In the genomic region with DNA sequence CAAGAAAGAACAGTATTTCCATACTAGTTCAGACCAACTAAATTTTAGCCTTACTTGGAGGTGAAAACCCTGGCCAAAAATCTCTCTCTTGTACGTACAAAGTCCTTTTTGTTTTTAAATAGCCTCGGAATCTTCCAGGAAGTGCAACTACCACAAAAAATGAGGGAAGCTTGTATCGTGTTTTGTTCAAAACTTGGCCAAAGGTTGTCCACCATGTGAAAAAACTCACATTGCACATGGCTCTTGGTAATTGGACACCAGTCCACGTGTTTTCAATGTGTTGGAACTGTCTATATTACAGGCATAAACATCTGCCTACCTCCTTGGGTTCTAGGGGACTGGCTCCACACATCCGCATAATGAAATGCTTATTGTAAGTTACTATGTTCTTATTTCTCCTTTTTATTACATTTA, we compare ENCODE assay signal across 1 cellular context.
TF ChIP-seq lines count a peak whose summit lies in the region.

No MANE protein-coding gene starts in this region.

TF ChIP-seq in HepG2, 621 proteins besides CTCF, POLR2A, EP300 and RAD21 (continued from another document and continues in another):
- TF ChIP-seq, protein P1, sequence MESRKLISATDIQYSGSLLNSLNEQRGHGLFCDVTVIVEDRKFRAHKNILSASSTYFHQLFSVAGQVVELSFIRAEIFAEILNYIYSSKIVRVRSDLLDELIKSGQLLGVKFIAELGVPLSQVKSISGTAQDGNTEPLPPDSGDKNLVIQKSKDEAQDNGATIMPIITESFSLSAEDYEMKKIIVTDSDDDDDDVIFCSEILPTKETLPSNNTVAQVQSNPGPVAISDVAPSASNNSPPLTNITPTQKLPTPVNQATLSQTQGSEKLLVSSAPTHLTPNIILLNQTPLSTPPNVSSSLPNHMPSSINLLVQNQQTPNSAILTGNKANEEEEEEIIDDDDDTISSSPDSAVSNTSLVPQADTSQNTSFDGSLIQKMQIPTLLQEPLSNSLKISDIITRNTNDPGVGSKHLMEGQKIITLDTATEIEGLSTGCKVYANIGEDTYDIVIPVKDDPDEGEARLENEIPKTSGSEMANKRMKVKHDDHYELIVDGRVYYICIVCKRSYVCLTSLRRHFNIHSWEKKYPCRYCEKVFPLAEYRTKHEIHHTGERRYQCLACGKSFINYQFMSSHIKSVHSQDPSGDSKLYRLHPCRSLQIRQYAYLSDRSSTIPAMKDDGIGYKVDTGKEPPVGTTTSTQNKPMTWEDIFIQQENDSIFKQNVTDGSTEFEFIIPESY (CRISPR knock-in tag; IDR thresholded peaks at IDR 0.05) = no peak
- no peak for TF ChIP-seq HMG20A (CRISPR knock-in tag; IDR thresholded peaks at IDR 0.05; ENCODE audit: borderline replicate concordance)
- TF ChIP-seq THYN1 (CRISPR knock-in tag; IDR thresholded peaks at IDR 0.05; ENCODE audit: borderline replicate concordance, low read depth) = no peak
- peak; percentile 93 for TF ChIP-seq ELF3 (CRISPR knock-in tag; IDR thresholded peaks at IDR 0.05)
- peak; percentile 83 for TF ChIP-seq MXD4 (CRISPR knock-in tag; IDR thresholded peaks at IDR 0.05)
- TF ChIP-seq, protein P2, sequence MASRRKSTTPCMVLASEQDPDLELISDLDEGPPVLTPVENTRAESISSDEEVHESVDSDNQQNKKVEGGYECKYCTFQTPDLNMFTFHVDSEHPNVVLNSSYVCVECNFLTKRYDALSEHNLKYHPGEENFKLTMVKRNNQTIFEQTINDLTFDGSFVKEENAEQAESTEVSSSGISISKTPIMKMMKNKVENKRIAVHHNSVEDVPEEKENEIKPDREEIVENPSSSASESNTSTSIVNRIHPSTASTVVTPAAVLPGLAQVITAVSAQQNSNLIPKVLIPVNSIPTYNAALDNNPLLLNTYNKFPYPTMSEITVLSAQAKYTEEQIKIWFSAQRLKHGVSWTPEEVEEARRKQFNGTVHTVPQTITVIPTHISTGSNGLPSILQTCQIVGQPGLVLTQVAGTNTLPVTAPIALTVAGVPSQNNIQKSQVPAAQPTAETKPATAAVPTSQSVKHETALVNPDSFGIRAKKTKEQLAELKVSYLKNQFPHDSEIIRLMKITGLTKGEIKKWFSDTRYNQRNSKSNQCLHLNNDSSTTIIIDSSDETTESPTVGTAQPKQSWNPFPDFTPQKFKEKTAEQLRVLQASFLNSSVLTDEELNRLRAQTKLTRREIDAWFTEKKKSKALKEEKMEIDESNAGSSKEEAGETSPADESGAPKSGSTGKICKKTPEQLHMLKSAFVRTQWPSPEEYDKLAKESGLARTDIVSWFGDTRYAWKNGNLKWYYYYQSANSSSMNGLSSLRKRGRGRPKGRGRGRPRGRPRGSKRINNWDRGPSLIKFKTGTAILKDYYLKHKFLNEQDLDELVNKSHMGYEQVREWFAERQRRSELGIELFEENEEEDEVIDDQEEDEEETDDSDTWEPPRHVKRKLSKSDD (CRISPR knock-in tag; IDR thresholded peaks at IDR 0.05; ENCODE audit: low read depth) = no peak
- TF ChIP-seq, protein P3, sequence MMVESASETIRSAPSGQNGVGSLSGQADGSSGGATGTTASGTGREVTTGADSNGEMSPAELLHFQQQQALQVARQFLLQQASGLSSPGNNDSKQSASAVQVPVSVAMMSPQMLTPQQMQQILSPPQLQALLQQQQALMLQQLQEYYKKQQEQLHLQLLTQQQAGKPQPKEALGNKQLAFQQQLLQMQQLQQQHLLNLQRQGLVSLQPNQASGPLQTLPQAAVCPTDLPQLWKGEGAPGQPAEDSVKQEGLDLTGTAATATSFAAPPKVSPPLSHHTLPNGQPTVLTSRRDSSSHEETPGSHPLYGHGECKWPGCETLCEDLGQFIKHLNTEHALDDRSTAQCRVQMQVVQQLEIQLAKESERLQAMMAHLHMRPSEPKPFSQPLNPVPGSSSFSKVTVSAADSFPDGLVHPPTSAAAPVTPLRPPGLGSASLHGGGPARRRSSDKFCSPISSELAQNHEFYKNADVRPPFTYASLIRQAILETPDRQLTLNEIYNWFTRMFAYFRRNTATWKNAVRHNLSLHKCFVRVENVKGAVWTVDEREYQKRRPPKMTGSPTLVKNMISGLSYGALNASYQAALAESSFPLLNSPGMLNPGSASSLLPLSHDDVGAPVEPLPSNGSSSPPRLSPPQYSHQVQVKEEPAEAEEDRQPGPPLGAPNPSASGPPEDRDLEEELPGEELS (CRISPR knock-in tag; IDR thresholded peaks at IDR 0.05) = no peak
- no peak for TF ChIP-seq ZNF891 (CRISPR knock-in tag; IDR thresholded peaks at IDR 0.05)
- TF ChIP-seq, protein P4, sequence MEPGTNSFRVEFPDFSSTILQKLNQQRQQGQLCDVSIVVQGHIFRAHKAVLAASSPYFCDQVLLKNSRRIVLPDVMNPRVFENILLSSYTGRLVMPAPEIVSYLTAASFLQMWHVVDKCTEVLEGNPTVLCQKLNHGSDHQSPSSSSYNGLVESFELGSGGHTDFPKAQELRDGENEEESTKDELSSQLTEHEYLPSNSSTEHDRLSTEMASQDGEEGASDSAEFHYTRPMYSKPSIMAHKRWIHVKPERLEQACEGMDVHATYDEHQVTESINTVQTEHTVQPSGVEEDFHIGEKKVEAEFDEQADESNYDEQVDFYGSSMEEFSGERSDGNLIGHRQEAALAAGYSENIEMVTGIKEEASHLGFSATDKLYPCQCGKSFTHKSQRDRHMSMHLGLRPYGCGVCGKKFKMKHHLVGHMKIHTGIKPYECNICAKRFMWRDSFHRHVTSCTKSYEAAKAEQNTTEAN (CRISPR knock-in tag; conservative IDR thresholded peaks at IDR 0.05) = peak; percentile 91
- TF ChIP-seq, protein P5, sequence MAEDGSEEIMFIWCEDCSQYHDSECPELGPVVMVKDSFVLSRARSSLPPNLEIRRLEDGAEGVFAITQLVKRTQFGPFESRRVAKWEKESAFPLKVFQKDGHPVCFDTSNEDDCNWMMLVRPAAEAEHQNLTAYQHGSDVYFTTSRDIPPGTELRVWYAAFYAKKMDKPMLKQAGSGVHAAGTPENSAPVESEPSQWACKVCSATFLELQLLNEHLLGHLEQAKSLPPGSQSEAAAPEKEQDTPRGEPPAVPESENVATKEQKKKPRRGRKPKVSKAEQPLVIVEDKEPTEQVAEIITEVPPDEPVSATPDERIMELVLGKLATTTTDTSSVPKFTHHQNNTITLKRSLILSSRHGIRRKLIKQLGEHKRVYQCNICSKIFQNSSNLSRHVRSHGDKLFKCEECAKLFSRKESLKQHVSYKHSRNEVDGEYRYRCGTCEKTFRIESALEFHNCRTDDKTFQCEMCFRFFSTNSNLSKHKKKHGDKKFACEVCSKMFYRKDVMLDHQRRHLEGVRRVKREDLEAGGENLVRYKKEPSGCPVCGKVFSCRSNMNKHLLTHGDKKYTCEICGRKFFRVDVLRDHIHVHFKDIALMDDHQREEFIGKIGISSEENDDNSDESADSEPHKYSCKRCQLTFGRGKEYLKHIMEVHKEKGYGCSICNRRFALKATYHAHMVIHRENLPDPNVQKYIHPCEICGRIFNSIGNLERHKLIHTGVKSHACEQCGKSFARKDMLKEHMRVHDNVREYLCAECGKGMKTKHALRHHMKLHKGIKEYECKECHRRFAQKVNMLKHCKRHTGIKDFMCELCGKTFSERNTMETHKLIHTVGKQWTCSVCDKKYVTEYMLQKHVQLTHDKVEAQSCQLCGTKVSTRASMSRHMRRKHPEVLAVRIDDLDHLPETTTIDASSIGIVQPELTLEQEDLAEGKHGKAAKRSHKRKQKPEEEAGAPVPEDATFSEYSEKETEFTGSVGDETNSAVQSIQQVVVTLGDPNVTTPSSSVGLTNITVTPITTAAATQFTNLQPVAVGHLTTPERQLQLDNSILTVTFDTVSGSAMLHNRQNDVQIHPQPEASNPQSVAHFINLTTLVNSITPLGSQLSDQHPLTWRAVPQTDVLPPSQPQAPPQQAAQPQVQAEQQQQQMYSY (CRISPR knock-in tag; IDR thresholded peaks at IDR 0.05) = no peak
- TF ChIP-seq ZNF430 (CRISPR knock-in tag; IDR thresholded peaks at IDR 0.05) = peak; percentile 60; the same call in 1 of the 2 replicates
- TF ChIP-seq SPEN (CRISPR knock-in tag; IDR thresholded peaks at IDR 0.05; ENCODE audit: low read depth) = no peak
- TF ChIP-seq, protein P6, sequence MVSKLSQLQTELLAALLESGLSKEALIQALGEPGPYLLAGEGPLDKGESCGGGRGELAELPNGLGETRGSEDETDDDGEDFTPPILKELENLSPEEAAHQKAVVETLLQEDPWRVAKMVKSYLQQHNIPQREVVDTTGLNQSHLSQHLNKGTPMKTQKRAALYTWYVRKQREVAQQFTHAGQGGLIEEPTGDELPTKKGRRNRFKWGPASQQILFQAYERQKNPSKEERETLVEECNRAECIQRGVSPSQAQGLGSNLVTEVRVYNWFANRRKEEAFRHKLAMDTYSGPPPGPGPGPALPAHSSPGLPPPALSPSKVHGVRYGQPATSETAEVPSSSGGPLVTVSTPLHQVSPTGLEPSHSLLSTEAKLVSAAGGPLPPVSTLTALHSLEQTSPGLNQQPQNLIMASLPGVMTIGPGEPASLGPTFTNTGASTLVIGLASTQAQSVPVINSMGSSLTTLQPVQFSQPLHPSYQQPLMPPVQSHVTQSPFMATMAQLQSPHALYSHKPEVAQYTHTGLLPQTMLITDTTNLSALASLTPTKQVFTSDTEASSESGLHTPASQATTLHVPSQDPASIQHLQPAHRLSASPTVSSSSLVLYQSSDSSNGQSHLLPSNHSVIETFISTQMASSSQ (IDR thresholded peaks at IDR 0.05; ENCODE audit: low read depth) = no peak
- TF ChIP-seq, protein P6 (CRISPR knock-in tag; IDR thresholded peaks at IDR 0.05; ENCODE audit: borderline replicate concordance) = no peak
- no peak for TF ChIP-seq DNMT1 (CRISPR knock-in tag; IDR thresholded peaks at IDR 0.05)
- no peak for TF ChIP-seq MED8 (CRISPR knock-in tag; IDR thresholded peaks at IDR 0.05; ENCODE audit: insufficient replicate concordance)
- TF ChIP-seq RBM22 (optimal IDR thresholded peaks at IDR 0.05; ENCODE audit: low read length) = no peak
- peak; percentile 63 for TF ChIP-seq SAP130 (CRISPR knock-in tag; IDR thresholded peaks at IDR 0.05; ENCODE audit: low read depth)
- TF ChIP-seq MAFF (IDR thresholded peaks at IDR 0.05; ENCODE audit: low read depth, low read length) = no peak
- no peak for TF ChIP-seq SSRP1 (CRISPR knock-in tag; IDR thresholded peaks at IDR 0.05)
- TF ChIP-seq POLR2G (IDR thresholded peaks at IDR 0.05; ENCODE audit: low read depth, low read length) = no peak
- TF ChIP-seq MAFK (conservative IDR thresholded peaks at IDR 0.05 in 1 of 2, IDR thresholded peaks at IDR 0.05 in 1 of 2; ENCODE audit: low read length in 2 of 2) = no peak
- TF ChIP-seq, protein P7, sequence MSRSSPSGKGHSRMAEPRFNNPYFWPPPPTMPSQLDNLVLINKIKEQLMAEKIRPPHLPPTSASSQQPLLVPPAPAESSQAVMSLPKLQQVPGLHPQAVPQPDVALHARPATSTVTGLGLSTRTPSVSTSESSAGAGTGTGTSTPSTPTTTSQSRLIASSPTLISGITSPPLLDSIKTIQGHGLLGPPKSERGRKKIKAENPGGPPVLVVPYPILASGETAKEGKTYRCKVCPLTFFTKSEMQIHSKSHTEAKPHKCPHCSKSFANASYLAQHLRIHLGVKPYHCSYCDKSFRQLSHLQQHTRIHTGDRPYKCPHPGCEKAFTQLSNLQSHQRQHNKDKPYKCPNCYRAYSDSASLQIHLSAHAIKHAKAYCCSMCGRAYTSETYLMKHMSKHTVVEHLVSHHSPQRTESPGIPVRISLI (CRISPR knock-in tag; IDR thresholded peaks at IDR 0.05; ENCODE audit: borderline replicate concordance) = peak; percentile 53; the same call in 1 of the 2 replicates
- TF ChIP-seq RARA (CRISPR knock-in tag; IDR thresholded peaks at IDR 0.05) = peak; percentile 64
- TF ChIP-seq, protein P8, sequence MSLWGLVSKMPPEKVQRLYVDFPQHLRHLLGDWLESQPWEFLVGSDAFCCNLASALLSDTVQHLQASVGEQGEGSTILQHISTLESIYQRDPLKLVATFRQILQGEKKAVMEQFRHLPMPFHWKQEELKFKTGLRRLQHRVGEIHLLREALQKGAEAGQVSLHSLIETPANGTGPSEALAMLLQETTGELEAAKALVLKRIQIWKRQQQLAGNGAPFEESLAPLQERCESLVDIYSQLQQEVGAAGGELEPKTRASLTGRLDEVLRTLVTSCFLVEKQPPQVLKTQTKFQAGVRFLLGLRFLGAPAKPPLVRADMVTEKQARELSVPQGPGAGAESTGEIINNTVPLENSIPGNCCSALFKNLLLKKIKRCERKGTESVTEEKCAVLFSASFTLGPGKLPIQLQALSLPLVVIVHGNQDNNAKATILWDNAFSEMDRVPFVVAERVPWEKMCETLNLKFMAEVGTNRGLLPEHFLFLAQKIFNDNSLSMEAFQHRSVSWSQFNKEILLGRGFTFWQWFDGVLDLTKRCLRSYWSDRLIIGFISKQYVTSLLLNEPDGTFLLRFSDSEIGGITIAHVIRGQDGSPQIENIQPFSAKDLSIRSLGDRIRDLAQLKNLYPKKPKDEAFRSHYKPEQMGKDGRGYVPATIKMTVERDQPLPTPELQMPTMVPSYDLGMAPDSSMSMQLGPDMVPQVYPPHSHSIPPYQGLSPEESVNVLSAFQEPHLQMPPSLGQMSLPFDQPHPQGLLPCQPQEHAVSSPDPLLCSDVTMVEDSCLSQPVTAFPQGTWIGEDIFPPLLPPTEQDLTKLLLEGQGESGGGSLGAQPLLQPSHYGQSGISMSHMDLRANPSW (CRISPR knock-in tag; IDR thresholded peaks at IDR 0.05; ENCODE audit: borderline replicate concordance) = no peak
- no peak for TF ChIP-seq JUNB (CRISPR knock-in tag; IDR thresholded peaks at IDR 0.05; ENCODE audit: borderline replicate concordance)
- TF ChIP-seq, protein P9, sequence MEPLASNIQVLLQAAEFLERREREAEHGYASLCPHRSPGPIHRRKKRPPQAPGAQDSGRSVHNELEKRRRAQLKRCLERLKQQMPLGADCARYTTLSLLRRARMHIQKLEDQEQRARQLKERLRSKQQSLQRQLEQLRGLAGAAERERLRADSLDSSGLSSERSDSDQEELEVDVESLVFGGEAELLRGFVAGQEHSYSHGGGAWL (CRISPR knock-in tag; IDR thresholded peaks at IDR 0.05) = no peak
- TF ChIP-seq, protein P10, sequence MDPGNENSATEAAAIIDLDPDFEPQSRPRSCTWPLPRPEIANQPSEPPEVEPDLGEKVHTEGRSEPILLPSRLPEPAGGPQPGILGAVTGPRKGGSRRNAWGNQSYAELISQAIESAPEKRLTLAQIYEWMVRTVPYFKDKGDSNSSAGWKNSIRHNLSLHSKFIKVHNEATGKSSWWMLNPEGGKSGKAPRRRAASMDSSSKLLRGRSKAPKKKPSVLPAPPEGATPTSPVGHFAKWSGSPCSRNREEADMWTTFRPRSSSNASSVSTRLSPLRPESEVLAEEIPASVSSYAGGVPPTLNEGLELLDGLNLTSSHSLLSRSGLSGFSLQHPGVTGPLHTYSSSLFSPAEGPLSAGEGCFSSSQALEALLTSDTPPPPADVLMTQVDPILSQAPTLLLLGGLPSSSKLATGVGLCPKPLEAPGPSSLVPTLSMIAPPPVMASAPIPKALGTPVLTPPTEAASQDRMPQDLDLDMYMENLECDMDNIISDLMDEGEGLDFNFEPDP (CRISPR knock-in tag; conservative IDR thresholded peaks at IDR 0.05) = no peak
- peak; percentile 62; the same call in 1 of the 2 replicates for TF ChIP-seq KAT8 (CRISPR knock-in tag; IDR thresholded peaks at IDR 0.05)
- TF ChIP-seq ZNF773 (CRISPR knock-in tag; IDR thresholded peaks at IDR 0.05; ENCODE audit: borderline replicate concordance) = no peak
- TF ChIP-seq MAZ (IDR thresholded peaks at IDR 0.05; ENCODE audit: borderline replicate concordance, low read depth, low read length) = no peak
- TF ChIP-seq MAZ (CRISPR knock-in tag; IDR thresholded peaks at IDR 0.05; ENCODE audit: low read depth) = no peak
